Comparison of ENCODE assay signal across 8 cellular contexts in genomic region chr2:30422437-30422805, GRCh38. TPM values are rescaled to one million over a fixed set of nuclear protein-coding genes. Genes with fewer than 3 reads are reported as not detected.
A peak's percentile ranks its signal among the peaks of the same experiment; 100 is the strongest.
DNase-seq lines count a peak whose midpoint lies in the region; ATAC-seq, FAIRE-seq and TF ChIP-seq lines count a peak whose summit lies in the region.

No MANE protein-coding gene starts in this region.

- H3K27ac ChIP-seq in A549 = peak overlapping the region; percentile 55 to 62; a peak in 5 of 6 replicates
- peak overlapping the region in 3 of 4 donors; percentile 18 to 56 (median 30) for H3K27ac ChIP-seq in Peyer's patch
- H3K27ac ChIP-seq in lung (ENCODE audit: low read depth in 1 of 2, low read length in 1 of 2) = peak overlapping the region; percentile 13 to 82
- no peak overlapping the region for H3K27ac ChIP-seq in body of pancreas

- no peak overlapping the region for H3K4me3 ChIP-seq in A549
- no peak overlapping the region for H3K4me3 ChIP-seq in Peyer's patch
- no peak overlapping the region for H3K4me3 ChIP-seq in lung
- H3K4me3 ChIP-seq in body of pancreas = no peak overlapping the region

- H3K4me2 ChIP-seq in A549 = peak overlapping the region; percentile 33

- TF ChIP-seq CTCF in A549 (IDR thresholded peaks at IDR 0.05) (no peak), Peyer's patch (IDR thresholded peaks at IDR 0.05) (no peak), lung (IDR thresholded peaks at IDR 0.05; ENCODE audit: control extremely low read depth, extremely low read depth) (no peak), body of pancreas (IDR thresholded peaks at IDR 0.05) (no peak)

- 60% methylated on average over 4 of the region's 4 CpGs for WGBS in A549 (ENCODE audit: missing lambda C conversion rate)
- 40 to 74% methylated on average over 4 of the region's 4 CpGs for WGBS in lung, 2 donors
- WGBS in body of pancreas, 2 donors = 79 to 85% methylated on average over 4 of the region's 4 CpGs

- intact Hi-C loops in body of pancreas (cut with DNase I) = no loop called here

- TF ChIP-seq EP300 in A549 (IDR thresholded peaks at IDR 0.05) = no peak

- no peak for TF ChIP-seq RAD21 in A549 (conservative IDR thresholded peaks at IDR 0.05 in 1 of 2, IDR thresholded peaks at IDR 0.05 in 1 of 2)

- TF ChIP-seq POLR2A in A549 (IDR thresholded peaks at IDR 0.05; ENCODE audit: low read length) = no peak
- no peak for TF ChIP-seq POLR2A in Peyer's patch (IDR thresholded peaks at IDR 0.05)
- TF ChIP-seq POLR2A in body of pancreas (IDR thresholded peaks at IDR 0.05) = no peak

- peak in 1 of 2 experiments; percentile 61 for DNase-seq in A549 (ENCODE audit: low read depth in 1 of 2, low spot score in 1 of 2)
- peak in 2 of 3 donors; percentile 71 to 72 for DNase-seq in Peyer's patch
- DNase-seq in activated naive CD4-positive, alpha-beta T cell treated with anti-CD3 and anti-CD28 coated beads, Interleukin-2, amount 10 ng/mL, durations not matched to agents 7 days and 5 days = peak; percentile 81
- no peak for DNase-seq in lung (ENCODE audit: low spot score)
- peak; percentile 72 for DNase-seq in stimulated activated CD8-positive, alpha-beta memory T cell treated with anti-CD3 and anti-CD28 coated beads, Interleukin-7, amount 100 ng/mL, for 24 hours (ENCODE audit: low read depth)
- no peak for DNase-seq in NCI-H187 (lab: John Stamatoyannopoulos, UW)
- DNase-seq in body of pancreas = no peak

- H3K9me3 Mint-ChIP-seq in activated naive CD4-positive, alpha-beta T cell treated with anti-CD3 and anti-CD28 coated beads, Interleukin-2, amount 10 ng/mL, durations not matched to agents 7 days and 5 days = peaks cover 2% of the 10 kb centered on the region

- ATAC-seq in A549 = peak; percentile 70 to 77
- ATAC-seq in GM21360 (IDR thresholded peaks at IDR 0.05; ENCODE audit: unreplicated experiment) = peak; percentile 88
- ATAC-seq in lung (ENCODE audit: insufficient read depth, low FRiP score) = no peak
- ATAC-seq in body of pancreas = no peak

- H3K27ac Mint-ChIP-seq in activated naive CD4-positive, alpha-beta T cell treated with anti-CD3 and anti-CD28 coated beads, Interleukin-2, amount 10 ng/mL, durations not matched to agents 7 days and 5 days = peak overlapping the region; percentile 83

- H3K9me3 ChIP-seq in A549 (no peaks in the 10 kb centered on the region), Peyer's patch (no peaks in the 10 kb centered on the region), lung (ENCODE audit: control insufficient read depth in 2 of 2, insufficient read depth in 1 of 2, low read length in 1 of 2) (no peaks in the 10 kb centered on the region), body of pancreas (no peaks in the 10 kb centered on the region)

- no peaks in the 10 kb centered on the region for H3K27me3 Mint-ChIP-seq in activated naive CD4-positive, alpha-beta T cell treated with anti-CD3 and anti-CD28 coated beads, Interleukin-2, amount 10 ng/mL, durations not matched to agents 7 days and 5 days

- CTCF ChIA-PET in A549 (lab: Yijun Ruan, JAX) = interaction anchor here (0.7 to 1.6 kb wide), 4 partner anchors 9 to 283 kb away, joined by 3 to 5 read pairs (median 4); no protein-coding TSS in a partner anchor
- CTCF ChIA-PET in activated naive CD4-positive, alpha-beta T cell treated with anti-CD3 and anti-CD28 coated beads, Interleukin-2, amount 10 ng/mL, durations not matched to agents 7 days and 5 days (lab: Charles Lee) = interaction anchor here (0.5 to 2.8 kb wide), 7 partner anchors 13 to 289 kb away, joined by 3 to 10 read pairs (median 4); no protein-coding TSS in a partner anchor

- H3K4me1 Mint-ChIP-seq in activated naive CD4-positive, alpha-beta T cell treated with anti-CD3 and anti-CD28 coated beads, Interleukin-2, amount 10 ng/mL, durations not matched to agents 7 days and 5 days = peaks cover 38% of the 10 kb centered on the region

- peak overlapping the region; percentile 12 for H3K4me3 Mint-ChIP-seq in activated naive CD4-positive, alpha-beta T cell treated with anti-CD3 and anti-CD28 coated beads, Interleukin-2, amount 10 ng/mL, durations not matched to agents 7 days and 5 days

- H3K27me3 ChIP-seq in Peyer's patch (no peaks in the 10 kb centered on the region), lung (ENCODE audit: control insufficient read depth, insufficient read depth) (no peaks in the 10 kb centered on the region), body of pancreas (no peaks in the 10 kb centered on the region)

- no peaks in the 10 kb centered on the region for H3K36me3 Mint-ChIP-seq in activated naive CD4-positive, alpha-beta T cell treated with anti-CD3 and anti-CD28 coated beads, Interleukin-2, amount 10 ng/mL, durations not matched to agents 7 days and 5 days

- H3K4me1 ChIP-seq in A549 (peaks cover 22% of the 10 kb centered on the region), Peyer's patch (no peaks in the 10 kb centered on the region), lung (ENCODE audit: control insufficient read depth in 2 of 2, insufficient read depth in 2 of 2, low read length in 2 of 2) (peaks cover 0 to 5% of the 10 kb centered on the region in 2 donors), body of pancreas (no peaks in the 10 kb centered on the region)

- no peak for FAIRE-seq in A549 (lab: Jason Lieb, UNC)

- POLR2A ChIA-PET in A549 (lab: Yijun Ruan, JAX) = interaction anchor here (0.6 to 2.0 kb wide), 4 partner anchors 25 to 257 kb away, joined by 3 to 14 read pairs (median 4); partner anchors contain the start of genes LBH and LCLAT1

- no peaks in the 10 kb centered on the region for H3K36me3 ChIP-seq in Peyer's patch
- H3K36me3 ChIP-seq in lung (ENCODE audit: control insufficient read depth in 2 of 2, insufficient read depth in 2 of 2, low read length in 2 of 2) = no peaks in the 10 kb centered on the region
- H3K36me3 ChIP-seq in body of pancreas (replicated peaks in 1 of 2; ENCODE audit: insufficient read depth in 1 of 2, low read depth in 2 of 2) = no peaks in the 10 kb centered on the region

TF ChIP-seq in A549, 52 proteins besides CTCF, POLR2A, EP300 and RAD21 (continues in another document):
- TF ChIP-seq TP53 (CRISPR knock-in tag; IDR thresholded peaks at IDR 0.05) (no peak), HMGXB4 (CRISPR knock-in tag; IDR thresholded peaks at IDR 0.05; ENCODE audit: borderline replicate concordance) (no peak), HES2 (IDR thresholded peaks at IDR 0.05) (no peak), E2F6 (IDR thresholded peaks at IDR 0.05; ENCODE audit: borderline replicate concordance, low read depth) (no peak), ELK1 (IDR thresholded peaks at IDR 0.05; ENCODE audit: low read depth, low read length) (no peak), FOXS1 (CRISPR knock-in tag; IDR thresholded peaks at IDR 0.05) (no peak), CHD2 (IDR thresholded peaks at IDR 0.05; ENCODE audit: low read length, partially characterized antibody) (no peak), NR3C1 (IDR thresholded peaks at IDR 0.05) (no peak), RNF2 (IDR thresholded peaks at IDR 0.05; ENCODE audit: borderline replicate concordance, low read depth) (no peak), RARB (CRISPR knock-in tag; IDR thresholded peaks at IDR 0.05) (no peak), FOSB (CRISPR knock-in tag; IDR thresholded peaks at IDR 0.05) (no peak)

RNA-seq across cellular contexts. Expression of gene LCLAT1, which starts 24.6 kb away (rescaled TPM):
- polyA plus RNA-seq in A549 (2011; rRNA removed) (55.7 and 71.0 TPM in 2 replicates), A549 (2017; fragmentation: RNase III; extraction: RNeasy Plus Mini Kit Qiagen cat#74134 plus additional on column Dnase treatment) (17.7 to 19.5 TPM (median 17.9 TPM) in 3 replicates), lung (1 to 10 TPM; 2.4 to 2.6 TPM)
- 12.3 and 13.7 TPM in 2 replicates for polyA plus RNA-seq in A549 (2012; cell fraction: cytosol; rRNA removed)
- polyA plus RNA-seq in A549 (2012; cell fraction: nucleus; rRNA removed) = 10.3 and 14.2 TPM in 2 replicates
- 67.1 and 80.2 TPM in 2 replicates for polyA minus RNA-seq in A549 (2011; rRNA and poly(A)+ RNA removed)
- total RNA-seq in Peyer's patch (10 to 100 TPM; 10.7 to 60.8 (median 24.9) TPM), lung (10 to 100 TPM; 18.9 to 24.2 TPM), body of pancreas (10 to 100 TPM; 13.7 to 19.4 TPM)

Comparison
In these comparisons a context has a peak if more than half of its experiments do, and no peak if none do; other contexts are left out.
1. ATAC-seq: peak in A549 (2 of 2) and GM21360 (single experiment); none in lung (single experiment) and body of pancreas (single experiment).
2. DNase-seq: peak in Peyer's patch (2 of 3), activated naive CD4-positive, alpha-beta T cell treated with anti-CD3 and anti-CD28 coated beads, Interleukin-2, amount 10 ng/mL, durations not matched to agents 7 days and 5 days (single experiment) and stimulated activated CD8-positive, alpha-beta memory T cell treated with anti-CD3 and anti-CD28 coated beads, Interleukin-7, amount 100 ng/mL, for 24 hours (single experiment); none in lung (single experiment), NCI-H187 (0 of 2) and body of pancreas (0 of 4).
3. H3K27ac ChIP-seq: peak in A549 (2 of 2), Peyer's patch (3 of 4) and lung (2 of 2); none in body of pancreas (0 of 4).